8 cellular contexts compared by ENCODE assay signal in the genomic region with DNA sequence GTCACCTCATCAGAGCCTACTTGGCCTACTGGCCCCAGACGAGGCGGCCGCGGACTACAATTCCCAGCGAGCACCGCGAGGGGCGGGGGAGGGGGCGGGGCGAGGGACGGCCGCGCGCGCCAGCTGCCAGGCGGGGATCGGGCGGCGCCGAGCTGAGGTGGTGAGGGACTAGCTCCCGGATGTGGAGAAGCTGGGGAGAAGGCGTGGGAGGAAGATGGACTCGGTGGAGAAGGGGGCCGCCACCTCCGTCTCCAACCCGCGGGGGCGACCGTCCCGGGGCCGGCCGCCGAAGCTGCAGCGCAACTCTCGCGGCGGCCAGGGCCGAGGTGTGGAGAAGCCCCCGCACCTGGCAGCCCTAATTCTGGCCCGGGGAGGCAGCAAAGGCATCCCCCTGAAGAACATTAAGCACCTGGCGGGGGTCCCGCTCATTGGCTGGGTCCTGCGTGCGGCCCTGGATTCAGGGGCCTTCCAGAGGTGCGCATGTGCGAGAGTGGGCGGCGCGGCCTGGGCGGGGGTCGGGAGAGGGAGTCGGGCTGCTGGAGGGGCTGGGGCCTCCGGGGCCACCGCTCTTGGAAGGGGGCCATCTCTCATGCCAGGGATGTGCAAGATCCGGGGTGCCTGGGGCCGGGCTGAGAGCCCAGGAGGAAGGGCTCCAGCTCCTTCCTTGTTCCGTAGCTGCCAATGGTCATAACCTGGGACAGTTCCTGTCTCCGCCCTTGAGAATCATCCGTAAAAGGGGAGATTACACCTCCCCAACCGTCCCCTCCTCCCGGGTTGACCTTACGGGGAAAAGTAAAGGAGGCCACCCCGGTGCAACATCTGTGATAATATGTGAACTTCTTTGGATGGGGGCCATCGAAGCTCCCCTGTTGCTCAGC. TPM values are rescaled to one million over a fixed set of nuclear protein-coding genes. Genes with fewer than 3 reads are reported as not detected.
DNase-seq lines count a peak whose midpoint lies in the region; ATAC-seq, FAIRE-seq and TF ChIP-seq lines count a peak whose summit lies in the region.

CMAS (plus strand) TSS at position 129 of the 878 bp plus-strand sequence; CDS start at position 215, 86 bp downstream.

- ATAC-seq in HG03439 (IDR thresholded peaks at IDR 0.05; ENCODE audit: unreplicated experiment) (peak; percentile 86), lower lobe of right lung (peak; percentile 96 to 98)

- FAIRE-seq in GM19239 (lab: Jason Lieb, UNC): peak; percentile 78

- intact Hi-C loops in lower lobe of right lung (cut with DNase I): no loop called here

- H3K27ac ChIP-seq in lower lobe of right lung: peak within 1 kb of the TSS; percentile 90

- H3K4me1 ChIP-seq in lower lobe of right lung: peaks cover 21% of the 10 kb centered on the region

- peak within 1 kb of the TSS; percentile 94 for H3K4me3 ChIP-seq in lower lobe of right lung

- no peaks in the 10 kb centered on the region for H3K9me3 ChIP-seq in lower lobe of right lung

- H3K27me3 Mint-ChIP-seq in activated CD4-positive, alpha-beta memory T cell treated with anti-CD3 and anti-CD28 coated beads, Interleukin-2, amount 10 ng/mL, durations not matched to agents 7 days and 5 days: no peaks in the 10 kb centered on the region

- H3K36me3 Mint-ChIP-seq in activated CD4-positive, alpha-beta memory T cell treated with anti-CD3 and anti-CD28 coated beads, Interleukin-2, amount 10 ng/mL, durations not matched to agents 7 days and 5 days (ENCODE audit: low read depth): peaks cover 15% of the 10 kb centered on the region

- TF ChIP-seq CTCF in lower lobe of right lung (IDR thresholded peaks at IDR 0.05): no peak

- H3K27me3 ChIP-seq in lower lobe of right lung (ENCODE audit: low read depth): no peaks in the 10 kb centered on the region

- DNase-seq in C1 segment of cervical spinal cord (lab: John Stamatoyannopoulos, UW) (peak in 13 of 14 donors; percentile 38 to 82 (median 72)), GM19239 (ENCODE audit: insufficient read length, low spot score) (peak; percentile 79), NCI-H69 (lab: John Stamatoyannopoulos, UW) (peak; percentile 85), ecto neural progenitor cell (ENCODE audit: low spot score) (peak; percentile 93), lower lobe of right lung (peak; percentile 83)
- peak; percentile 84 for DNase-seq in activated CD4-positive, alpha-beta memory T cell treated with anti-CD3 and anti-CD28 coated beads, Interleukin-2, amount 10 ng/mL, durations not matched to agents 7 days and 5 days
- peak; percentile 53 to 82 (median 73) for DNase-seq in stimulated activated CD4-positive, alpha-beta T cell treated with anti-CD3 and anti-CD28 coated beads, TNF-alpha, amount 100 ng/mL, for 24 hours (ENCODE audit: low read depth in 3 of 3)

- no peaks in the 10 kb centered on the region for H3K36me3 ChIP-seq in lower lobe of right lung

- POLR2A ChIA-PET in activated CD4-positive, alpha-beta memory T cell treated with anti-CD3 and anti-CD28 coated beads, Interleukin-2, amount 10 ng/mL, durations not matched to agents 7 days and 5 days (lab: Charles Lee): interaction anchor here (0.6 to 2.1 kb wide), 14 partner anchors 10 to 608 kb away, joined by 3 to 11 read pairs (median 5); partner anchors contain the start of genes C2CD5, LDHB and PYROXD1

- CTCF ChIA-PET in activated CD4-positive, alpha-beta memory T cell treated with anti-CD3 and anti-CD28 coated beads, Interleukin-2, amount 10 ng/mL, durations not matched to agents 7 days and 5 days (lab: Charles Lee): interaction anchor here (0.9 to 1.7 kb wide), 8 partner anchors 9 to 413 kb away, joined by 3 to 7 read pairs (median 4); no protein-coding TSS in a partner anchor

- H3K27ac Mint-ChIP-seq in activated CD4-positive, alpha-beta memory T cell treated with anti-CD3 and anti-CD28 coated beads, Interleukin-2, amount 10 ng/mL, durations not matched to agents 7 days and 5 days: peak within 1 kb of the TSS; percentile 79

- peaks cover 31% of the 10 kb centered on the region for H3K4me1 Mint-ChIP-seq in activated CD4-positive, alpha-beta memory T cell treated with anti-CD3 and anti-CD28 coated beads, Interleukin-2, amount 10 ng/mL, durations not matched to agents 7 days and 5 days

- peak within 1 kb of the TSS; percentile 97 for H3K4me3 Mint-ChIP-seq in activated CD4-positive, alpha-beta memory T cell treated with anti-CD3 and anti-CD28 coated beads, Interleukin-2, amount 10 ng/mL, durations not matched to agents 7 days and 5 days

- H3K9me3 Mint-ChIP-seq in activated CD4-positive, alpha-beta memory T cell treated with anti-CD3 and anti-CD28 coated beads, Interleukin-2, amount 10 ng/mL, durations not matched to agents 7 days and 5 days: no peaks in the 10 kb centered on the region

RNA-seq across cellular contexts. Expression of gene CMAS, which starts in this region (rescaled TPM):
- 10 to 100 TPM; 37.5 to 39.3 TPM for total RNA-seq in activated CD4-positive, alpha-beta memory T cell treated with anti-CD3 and anti-CD28 coated beads, Interleukin-2, amount 10 ng/mL, durations not matched to agents 7 days and 5 days
- 26.1 TPM for total RNA-seq in lower lobe of right lung

Comparison
In these comparisons a context has a peak if more than half of its experiments do, and no peak if none do; other contexts are left out.
1. Peak in every context shown above with its lines: DNase-seq, ATAC-seq, H3K4me3 ChIP-seq and H3K27ac ChIP-seq.